ENCODE assay signal across 8 cellular contexts in genomic region chrX:71859637-71860036, GRCh38. TPM values are rescaled to one million over a fixed set of nuclear protein-coding genes. Genes with fewer than 3 reads are reported as not detected.
DNase-seq lines count a peak whose midpoint lies in the region; ATAC-seq lines count a peak whose summit lies in the region.
"Had no signal": no experiment of that assay in that cellular context is flagged by ENCODE, and none has a peak within 500 bp of the region (broad histone marks: within the 10 kb centered on the region; RNA-seq: fewer than 3 reads in every experiment).

No MANE protein-coding gene starts in this region.

- no peak for ATAC-seq in naive thymus-derived CD8-positive, alpha-beta T cell
- ATAC-seq in HG03342 (IDR thresholded peaks at IDR 0.05; ENCODE audit: unreplicated experiment) (no peak), HG03469 (IDR thresholded peaks at IDR 0.05; ENCODE audit: unreplicated experiment) (no peak)

- H3K9me3 ChIP-seq in HAP-1 = no peaks in the 10 kb centered on the region

- DNase-seq in DMS 273 (lab: John Stamatoyannopoulos, UW; ENCODE audit: unreplicated experiment) (peak; percentile 75), HAP-1 (ENCODE audit: low spot score in 2 of 2) (peak; percentile 50 to 66), RPMI8226 (peak; percentile 48), dermis blood vessel endothelial cell (peak; percentile 49)
- peak in 7 of 10 donors; percentile 16 to 53 (median 31) for DNase-seq in naive thymus-derived CD8-positive, alpha-beta T cell
- DNase-seq: activated B cell treated with CpG ODN at 0.5 μM for 24 hours had no signal

- peaks cover 0 to 4% (median 0%) of the 10 kb centered on the region in 5 donors for H3K27me3 Mint-ChIP-seq in naive thymus-derived CD8-positive, alpha-beta T cell

- H3K4me1 ChIP-seq in HAP-1 = no peaks in the 10 kb centered on the region

- H3K4me3 Mint-ChIP-seq in naive thymus-derived CD8-positive, alpha-beta T cell = no peak overlapping the region
- H3K4me3 Mint-ChIP-seq: activated B cell treated with CpG ODN at 0.5 μM for 24 hours had no signal

- peaks cover 0 to 4% (median 3%) of the 10 kb centered on the region in 4 donors for H3K4me1 Mint-ChIP-seq in naive thymus-derived CD8-positive, alpha-beta T cell

- H3K27me3 ChIP-seq in HAP-1 (ENCODE audit: low read depth) = peaks cover 6% of the 10 kb centered on the region; the same call in 1 of the 2 replicates

- no peaks in the 10 kb centered on the region for H3K36me3 ChIP-seq in HAP-1 (replicated peaks)

- H3K27ac Mint-ChIP-seq in naive thymus-derived CD8-positive, alpha-beta T cell = no peak overlapping the region
- H3K27ac Mint-ChIP-seq: activated B cell treated with CpG ODN at 0.5 μM for 24 hours had no signal

- POLR2A ChIA-PET in naive thymus-derived CD8-positive, alpha-beta T cell (lab: Charles Lee) = interaction anchor here (1.3 kb wide), 1 partner anchor 190 kb away, joined by 3 read pairs; no protein-coding TSS in a partner anchor

- no peak overlapping the region for H3K4me3 ChIP-seq in HAP-1

- no peaks in the 10 kb centered on the region for H3K9me3 Mint-ChIP-seq in naive thymus-derived CD8-positive, alpha-beta T cell
- H3K9me3 Mint-ChIP-seq: activated B cell treated with CpG ODN at 0.5 μM for 24 hours had no signal

- H3K36me3 Mint-ChIP-seq in naive thymus-derived CD8-positive, alpha-beta T cell = no peaks in the 10 kb centered on the region

- in situ Hi-C loops in HAP-1 (cut with MboI; ENCODE audit: low sequenced_read_pairs) = no loop called here

RNA-seq across cellular contexts. Expression of gene NHSL2, which starts 51.0 kb away (rescaled TPM):
- 28.6 and 53.8 TPM in 2 replicates for total RNA-seq in dermis blood vessel endothelial cell
- under 1 TPM; 0.52 to 0.81 TPM for total RNA-seq in naive thymus-derived CD8-positive, alpha-beta T cell
- polyA plus RNA-seq in naive thymus-derived CD8-positive, alpha-beta T cell = 1 to 10 TPM in 1 of 3 donors, under 1 TPM in 2; 0.09 to 2.6 (median 0.51) TPM

Comparison
In these comparisons a context has a peak if more than half of its experiments do, and no peak if none do; other contexts are left out.
1. RNA of gene NHSL2, which starts 51.0 kb away (total RNA-seq): 28.6 to 53.8 TPM in dermis blood vessel endothelial cell; 0.52 to 0.81 TPM in naive thymus-derived CD8-positive, alpha-beta T cell; every median in the first group is over 10 times any median in the second.
2. Peak in every context shown above with its lines, with median percentiles within 50 percentile points of each other: DNase-seq.